Comparison of ENCODE assay signal across 8 cellular contexts in genomic region chr6:26532699-26533523, GRCh38. TPM values are rescaled to one million over a fixed set of nuclear protein-coding genes. Genes with fewer than 3 reads are reported as not detected.
DNase-seq lines count a peak whose midpoint lies in the region; ATAC-seq, FAIRE-seq and TF ChIP-seq lines count a peak whose summit lies in the region.

No MANE protein-coding gene starts in this region.

- H3K27ac ChIP-seq in ACC112 (ENCODE audit: low read depth, low read length) (peak overlapping the region; percentile 24), SK-N-MC (peak overlapping the region; percentile 88), suprapubic skin (peak overlapping the region; percentile 78)

- peak; percentile 48 for ATAC-seq in omental fat pad (ENCODE audit: low FRiP score)

- H3K9me3 ChIP-seq in SK-N-MC (ENCODE audit: low read depth, low read length) = no peaks in the 10 kb centered on the region
- no peaks in the 10 kb centered on the region for H3K9me3 ChIP-seq in suprapubic skin

- H2AFZ ChIP-seq in ACC112 (ENCODE audit: low read length, unreplicated experiment) = peak overlapping the region; percentile 58

- H3K27me3 ChIP-seq in ACC112 (ENCODE audit: insufficient read depth, low read length) (no peaks in the 10 kb centered on the region), suprapubic skin (no peaks in the 10 kb centered on the region)

- peak overlapping the region; percentile 83 for H3K9ac ChIP-seq in SK-N-MC (ENCODE audit: insufficient read length)

- H3K4me1 Mint-ChIP-seq in activated naive CD4-positive, alpha-beta T cell treated with anti-CD3 and anti-CD28 coated beads, Interleukin-2, amount 50 U/mL, for 24 hours = peaks cover 63% of the 10 kb centered on the region

- peaks cover 9% of the 10 kb centered on the region for H3K4me1 ChIP-seq in ACC112 (ENCODE audit: control insufficient read depth, insufficient read depth, low read length, unreplicated experiment)
- peaks cover 34% of the 10 kb centered on the region for H3K4me1 ChIP-seq in suprapubic skin

- H3K79me2 ChIP-seq in ACC112 (ENCODE audit: control insufficient read depth, insufficient read depth, low read length, unreplicated experiment) = no peaks in the 10 kb centered on the region

- TF ChIP-seq CTCF in omental fat pad (IDR thresholded peaks at IDR 0.05) (no peak), suprapubic skin (IDR thresholded peaks at IDR 0.05) (no peak)

- no peaks in the 10 kb centered on the region for H3K9me3 Mint-ChIP-seq in activated naive CD4-positive, alpha-beta T cell treated with anti-CD3 and anti-CD28 coated beads, Interleukin-2, amount 50 U/mL, for 24 hours

- H3K36me3 ChIP-seq in ACC112 (ENCODE audit: insufficient read depth, low read length) = no peaks in the 10 kb centered on the region
- no peaks in the 10 kb centered on the region for H3K36me3 ChIP-seq in SK-N-MC (ENCODE audit: insufficient read depth, low read length)
- no peaks in the 10 kb centered on the region for H3K36me3 ChIP-seq in suprapubic skin

- WGBS in suprapubic skin = under 1% methylated on average over 28 of the region's 28 CpGs

- H3K36me3 Mint-ChIP-seq in activated naive CD4-positive, alpha-beta T cell treated with anti-CD3 and anti-CD28 coated beads, Interleukin-2, amount 50 U/mL, for 24 hours = peaks cover 2% of the 10 kb centered on the region

- DNase-seq in GM19239 (ENCODE audit: insufficient read length, low spot score) (no peak), NCI-H1092 (lab: John Stamatoyannopoulos, UW) (peak; percentile 80), SK-N-MC (ENCODE audit: low read depth, low spot score) (peak; percentile 96), glomerular endothelial cell (ENCODE audit: extremely low read depth, low read depth, low spot score) (peak; percentile 91), omental fat pad (ENCODE audit: low spot score) (peak; percentile 94), suprapubic skin (ENCODE audit: low spot score in 2 of 2) (peak; percentile 93 to 95)

- H3K4me3 Mint-ChIP-seq in activated naive CD4-positive, alpha-beta T cell treated with anti-CD3 and anti-CD28 coated beads, Interleukin-2, amount 50 U/mL, for 24 hours = peak overlapping the region; percentile 99

- FAIRE-seq in GM19239 (lab: Jason Lieb, UNC) = peak; percentile 79

- TF ChIP-seq POLR2A in suprapubic skin (IDR thresholded peaks at IDR 0.05) = no peak

- peak overlapping the region; percentile 98 for H3K27ac Mint-ChIP-seq in activated naive CD4-positive, alpha-beta T cell treated with anti-CD3 and anti-CD28 coated beads, Interleukin-2, amount 50 U/mL, for 24 hours

- TF ChIP-seq EP300 in suprapubic skin (IDR thresholded peaks at IDR 0.05) = no peak

- no peaks in the 10 kb centered on the region for H3K27me3 Mint-ChIP-seq in activated naive CD4-positive, alpha-beta T cell treated with anti-CD3 and anti-CD28 coated beads, Interleukin-2, amount 50 U/mL, for 24 hours

- peak overlapping the region; percentile 88 for H3K4me3 ChIP-seq in ACC112 (ENCODE audit: low read depth, low read length)
- H3K4me3 ChIP-seq in SK-N-MC = peak overlapping the region; percentile 85
- peak overlapping the region; percentile 64 for H3K4me3 ChIP-seq in suprapubic skin

RNA-seq across cellular contexts. Expression of gene HMGN4, which starts 5.3 kb away (rescaled TPM):
- 43.0 and 45.5 TPM in 2 replicates for total RNA-seq in glomerular endothelial cell
- total RNA-seq in omental fat pad = 10 to 100 TPM; 57.5 to 64.1 (median 61.1) TPM
- 10 to 100 TPM; 25.2 to 48.5 (median 34.5) TPM for total RNA-seq in suprapubic skin

RNA-seq across cellular contexts. Expression of gene BTN1A1, which starts 32.8 kb away (rescaled TPM):
- total RNA-seq in glomerular endothelial cell = not detected in 2 replicates
- not detected for total RNA-seq in omental fat pad
- total RNA-seq in suprapubic skin = not detected

Comparison
In these comparisons a context has a peak if more than half of its experiments do, and no peak if none do; other contexts are left out.
1. H3K27ac ChIP-seq: peak in every context shown above with its lines; median percentile 88 in SK-N-MC; 78 in suprapubic skin; 24 in ACC112.